27 cellular contexts compared by ENCODE assay signal in genomic region chr7:47185839-47186238, GRCh38.
"Had no signal": no experiment of that assay in that cellular context is flagged by ENCODE, and none has a peak within 500 bp of the region (broad histone marks: within the 10 kb centered on the region; RNA-seq: fewer than 3 reads in every experiment).

No MANE protein-coding gene starts in this region.

- H3K36me3 ChIP-seq: brain microvascular endothelial cell, esophagus muscularis mucosa, lower lobe of right lung, upper lobe of left lung, WERI-Rb-1 had no signal

- H3K9me3 ChIP-seq: esophagus muscularis mucosa, lower lobe of right lung, testis, upper lobe of left lung had no signal

- H3K36me3 Mint-ChIP-seq: activated naive CD4-positive, alpha-beta T cell treated with anti-CD3 and anti-CD28 coated beads, Interleukin-2, amount 50 U/mL, for 72 hours; naive thymus-derived CD4-positive, alpha-beta T cell; stimulated activated memory B cell treated with anti-CD40 and anti-IgM and Interleukin-4, amounts not matched to agents 10 μg/mL and 1 μg/mL and 100 μg/mL, for 72 hours; T-cell had no signal

- ATAC-seq: activated CD8-positive, alpha-beta T cell treated with anti-CD3 and anti-CD28 coated beads for 36 hours; activated naive CD4-positive, alpha-beta T cell treated with anti-CD3 and anti-CD28 coated beads, Interleukin-2, amount 50 U/mL, for 72 hours; effector memory CD8-positive, alpha-beta T cell; left colon; T-cell had no signal

- H3K27ac ChIP-seq: brain microvascular endothelial cell, dorsolateral prefrontal cortex, lower lobe of right lung, testis, upper lobe of left lung, WERI-Rb-1 had no signal

- H3K4me3 ChIP-seq: dorsolateral prefrontal cortex, esophagus muscularis mucosa, lower lobe of right lung, smooth muscle cell, testis, upper lobe of left lung had no signal

- H3K27me3 ChIP-seq: esophagus muscularis mucosa, testis, upper lobe of left lung had no signal

- FAIRE-seq: colon, endothelial cell of umbilical vein, frontal cortex, keratinocyte, TTC549 had no signal

- H3K4me3 Mint-ChIP-seq: activated CD4-positive, alpha-beta T cell treated with anti-CD3 and anti-CD28 coated beads, Interleukin-2, amount 10 ng/mL, durations not matched to agents 7 days and 5 days; activated CD8-positive, alpha-beta T cell treated with anti-CD3 and anti-CD28 coated beads for 36 hours; effector memory CD8-positive, alpha-beta T cell; naive thymus-derived CD4-positive, alpha-beta T cell; neural crest cell; stimulated activated memory B cell treated with anti-CD40 and anti-IgM and Interleukin-4, amounts not matched to agents 10 μg/mL and 1 μg/mL and 100 μg/mL, for 72 hours; T-cell had no signal

- H3K27me3 Mint-ChIP-seq: activated CD4-positive, alpha-beta T cell treated with anti-CD3 and anti-CD28 coated beads, Interleukin-2, amount 10 ng/mL, durations not matched to agents 7 days and 5 days; activated CD8-positive, alpha-beta T cell treated with anti-CD3 and anti-CD28 coated beads for 36 hours; effector memory CD8-positive, alpha-beta T cell had no signal

- H3K4me1 Mint-ChIP-seq: activated CD4-positive, alpha-beta T cell treated with anti-CD3 and anti-CD28 coated beads, Interleukin-2, amount 10 ng/mL, durations not matched to agents 7 days and 5 days; naive thymus-derived CD4-positive, alpha-beta T cell; neural crest cell; T-cell had no signal

- DNase-seq: activated CD4-positive, alpha-beta T cell treated with anti-CD3 and anti-CD28 coated beads, Interleukin-2, amount 10 ng/mL, durations not matched to agents 7 days and 5 days; activated CD4-positive, CD25-positive, alpha-beta regulatory T cell treated with anti-CD3 and anti-CD28 coated beads, Interleukin-2, amount 50 U/mL, for 72 hours; activated CD8-positive, alpha-beta T cell treated with anti-CD3 and anti-CD28 coated beads for 36 hours; activated gamma-delta T cell treated with Interleukin-2 at 50 U/mL for 16 hours; aorta; brain microvascular endothelial cell; central memory CD4-positive, alpha-beta T cell; dorsolateral prefrontal cortex; effector memory CD8-positive, alpha-beta T cell; left colon; lower lobe of right lung; naive thymus-derived CD4-positive, alpha-beta T cell; stimulated activated CD4-positive, alpha-beta T cell treated with anti-CD3 and anti-CD28 coated beads, Interleukin-15, amount 100 ng/mL, for 24 hours; T-cell; testis; WERI-Rb-1 had no signal

- H3K27ac Mint-ChIP-seq: activated CD4-positive, alpha-beta T cell treated with anti-CD3 and anti-CD28 coated beads, Interleukin-2, amount 10 ng/mL, durations not matched to agents 7 days and 5 days; activated CD8-positive, alpha-beta T cell treated with anti-CD3 and anti-CD28 coated beads for 36 hours; activated naive CD4-positive, alpha-beta T cell treated with anti-CD3 and anti-CD28 coated beads, Interleukin-2, amount 50 U/mL, for 72 hours; effector memory CD8-positive, alpha-beta T cell; naive thymus-derived CD4-positive, alpha-beta T cell; stimulated activated memory B cell treated with anti-CD40 and anti-IgM and Interleukin-4, amounts not matched to agents 10 μg/mL and 1 μg/mL and 100 μg/mL, for 72 hours; T-cell had no signal

- H3K9me3 Mint-ChIP-seq: activated CD4-positive, alpha-beta T cell treated with anti-CD3 and anti-CD28 coated beads, Interleukin-2, amount 10 ng/mL, durations not matched to agents 7 days and 5 days; activated CD8-positive, alpha-beta T cell treated with anti-CD3 and anti-CD28 coated beads for 36 hours; activated naive CD4-positive, alpha-beta T cell treated with anti-CD3 and anti-CD28 coated beads, Interleukin-2, amount 50 U/mL, for 72 hours; neural crest cell; stimulated activated memory B cell treated with anti-CD40 and anti-IgM and Interleukin-4, amounts not matched to agents 10 μg/mL and 1 μg/mL and 100 μg/mL, for 72 hours had no signal
